ENCODE assay signal across 8 cellular contexts in the genomic region with DNA sequence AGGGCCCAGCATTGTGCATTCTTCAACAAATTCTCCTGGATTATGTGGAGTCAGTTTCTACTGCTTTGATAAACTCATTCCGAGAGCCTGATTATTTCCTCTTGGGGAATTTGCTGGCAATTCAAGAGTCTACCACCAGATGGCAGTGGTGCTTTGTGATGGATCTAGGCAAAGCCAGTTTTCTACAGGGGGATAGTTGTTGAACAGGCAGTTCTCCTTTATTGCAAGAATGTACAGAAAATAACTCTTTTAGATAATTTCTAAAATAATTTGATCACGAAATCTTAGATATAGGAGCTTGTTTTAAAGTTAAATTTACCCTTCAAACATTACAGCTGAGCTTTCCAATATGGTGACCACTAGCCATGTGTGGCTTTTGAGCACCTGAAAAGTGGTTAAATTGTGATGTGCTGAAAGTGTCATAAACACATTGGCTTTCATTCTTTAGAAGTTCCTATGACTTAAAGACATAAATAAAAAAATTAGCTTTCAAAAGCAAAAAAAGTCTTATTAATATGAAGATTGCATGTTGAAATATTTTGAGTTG.
DNase-seq lines count a peak whose midpoint lies in the region; ATAC-seq and TF ChIP-seq lines count a peak whose summit lies in the region.

No MANE protein-coding gene starts in this region.

- intact Hi-C loops in upper lobe of right lung (cut with DNase I) = no loop called here

- no peaks in the 10 kb centered on the region for H3K4me1 ChIP-seq in CD8-positive, alpha-beta memory T cell (ENCODE audit: insufficient read depth, low read length)
- H3K4me1 ChIP-seq in HEK293 (ENCODE audit: control insufficient read depth, insufficient read depth, low read length) (no peaks in the 10 kb centered on the region), upper lobe of right lung (peaks cover 4% of the 10 kb centered on the region)

- no peaks in the 10 kb centered on the region for H3K4me1 Mint-ChIP-seq in CD8-positive, alpha-beta memory T cell

- no peaks in the 10 kb centered on the region for H3K27me3 ChIP-seq in CD8-positive, alpha-beta memory T cell (ENCODE audit: insufficient read depth, low read length, poor library complexity, severe bottlenecking)
- H3K27me3 ChIP-seq in upper lobe of right lung = no peaks in the 10 kb centered on the region

- no peaks in the 10 kb centered on the region for H3K36me3 ChIP-seq in CD8-positive, alpha-beta memory T cell (ENCODE audit: insufficient read depth, low read length)
- H3K36me3 ChIP-seq in HEK293 (ENCODE audit: control insufficient read depth in 2 of 2, insufficient read depth in 1 of 2, low read length in 2 of 2) (no peaks in the 10 kb centered on the region), upper lobe of right lung (no peaks in the 10 kb centered on the region)

- CTCF ChIA-PET in CD8-positive, alpha-beta memory T cell (lab: Charles Lee) = interaction anchor here (0.9 to 1.4 kb wide), 5 partner anchors 9 to 718 kb away, joined by 3 to 5 read pairs (median 4); no protein-coding TSS in a partner anchor
- CTCF ChIA-PET in HEK293 (lab: Yijun Ruan, JAX) = interaction anchor here (0.6 to 3.1 kb wide), 39 partner anchors 8 to 1133 kb away, joined by 3 to 30 read pairs (median 4); no protein-coding TSS in a partner anchor

- TF ChIP-seq CTCF in HEK293 (tag by site-specific recombination; IDR thresholded peaks at IDR 0.05) (peak; percentile 61), epithelial cell of esophagus (IDR thresholded peaks at IDR 0.05; ENCODE audit: insufficient read depth, low read depth, low read length, missing control alignments) (peak; percentile 93), omental fat pad (IDR thresholded peaks at IDR 0.05) (peak in 2 of 3 donors; percentile 45 to 70), upper lobe of right lung (IDR thresholded peaks at IDR 0.05) (peak; percentile 95)

- no peaks in the 10 kb centered on the region for H3K9me3 ChIP-seq in CD8-positive, alpha-beta memory T cell (ENCODE audit: low read length)
- H3K9me3 ChIP-seq in HEK293 (ENCODE audit: control insufficient read depth, insufficient read depth, low read depth, low read length) (no peaks in the 10 kb centered on the region), upper lobe of right lung (no peaks in the 10 kb centered on the region)

- H3K36me3 Mint-ChIP-seq in CD8-positive, alpha-beta memory T cell = peaks cover 0 to 10% (median 0%) of the 10 kb centered on the region in 3 donors

- H3K27ac Mint-ChIP-seq in CD8-positive, alpha-beta memory T cell = no peak overlapping the region

- H3K27me3 Mint-ChIP-seq in CD8-positive, alpha-beta memory T cell = peaks cover 3 to 5% of the 10 kb centered on the region in 2 donors

- H3K9me3 Mint-ChIP-seq in CD8-positive, alpha-beta memory T cell = peaks cover 0 to 11% (median 6%) of the 10 kb centered on the region in 5 donors

- peak; percentile 30 to 63 (median 42) for DNase-seq in CD8-positive, alpha-beta memory T cell
- DNase-seq in NOMO-1 treated with dmso at 0.1 percent for 144 hours (lab: John Stamatoyannopoulos, UW; ENCODE audit: unreplicated experiment) = peak; percentile 43
- DNase-seq in activated CD8-positive, alpha-beta memory T cell treated with anti-CD3 and anti-CD28 coated beads for 24 hours = peak; percentile 88
- peak; percentile 73 for DNase-seq in epithelial cell of esophagus (ENCODE audit: low read depth)
- peak; percentile 84 for DNase-seq in omental fat pad (ENCODE audit: low spot score)
- no peak for DNase-seq in upper lobe of right lung

- H3K4me3 Mint-ChIP-seq in CD8-positive, alpha-beta memory T cell = no peak overlapping the region

- H3K27ac ChIP-seq in CD8-positive, alpha-beta memory T cell (ENCODE audit: low read depth, low read length) = no peak overlapping the region
- no peak overlapping the region for H3K27ac ChIP-seq in HEK293 (ENCODE audit: extremely low read depth, low read depth, low read length)
- no peak overlapping the region for H3K27ac ChIP-seq in upper lobe of right lung

- ATAC-seq in omental fat pad (ENCODE audit: low FRiP score) (no peak), upper lobe of right lung (peak; percentile 60), HG02981 (IDR thresholded peaks at IDR 0.05; ENCODE audit: unreplicated experiment) (no peak)

- no peak overlapping the region for H3K4me3 ChIP-seq in CD8-positive, alpha-beta memory T cell (ENCODE audit: low read length)
- H3K4me3 ChIP-seq in HEK293 (ENCODE audit: low read depth, low read length) = no peak overlapping the region
- no peak overlapping the region for H3K4me3 ChIP-seq in epithelial cell of esophagus (ENCODE audit: low read length)
- no peak overlapping the region for H3K4me3 ChIP-seq in upper lobe of right lung

- POLR2A ChIA-PET in CD8-positive, alpha-beta memory T cell (lab: Charles Lee) = no interaction called here
- POLR2A ChIA-PET in HEK293 (lab: Yijun Ruan, JAX) = no interaction called here

TF ChIP-seq in HEK293, 187 proteins besides CTCF, POLR2A, EP300 and RAD21:
- no peak for TF ChIP-seq ZNF341 (tag by site-specific recombination; IDR thresholded peaks at IDR 0.05; ENCODE audit: low read depth)
- peak; percentile 70 for TF ChIP-seq ZNF654 (tag by site-specific recombination; IDR thresholded peaks at IDR 0.05; ENCODE audit: low read depth)
- TF ChIP-seq OSR2 (tag by site-specific recombination; IDR thresholded peaks at IDR 0.05) = no peak
- no peak for TF ChIP-seq ZSCAN30 (tag by site-specific recombination; IDR thresholded peaks at IDR 0.05)
